ENCODE assay signal across 1 cellular context in the genomic region with DNA sequence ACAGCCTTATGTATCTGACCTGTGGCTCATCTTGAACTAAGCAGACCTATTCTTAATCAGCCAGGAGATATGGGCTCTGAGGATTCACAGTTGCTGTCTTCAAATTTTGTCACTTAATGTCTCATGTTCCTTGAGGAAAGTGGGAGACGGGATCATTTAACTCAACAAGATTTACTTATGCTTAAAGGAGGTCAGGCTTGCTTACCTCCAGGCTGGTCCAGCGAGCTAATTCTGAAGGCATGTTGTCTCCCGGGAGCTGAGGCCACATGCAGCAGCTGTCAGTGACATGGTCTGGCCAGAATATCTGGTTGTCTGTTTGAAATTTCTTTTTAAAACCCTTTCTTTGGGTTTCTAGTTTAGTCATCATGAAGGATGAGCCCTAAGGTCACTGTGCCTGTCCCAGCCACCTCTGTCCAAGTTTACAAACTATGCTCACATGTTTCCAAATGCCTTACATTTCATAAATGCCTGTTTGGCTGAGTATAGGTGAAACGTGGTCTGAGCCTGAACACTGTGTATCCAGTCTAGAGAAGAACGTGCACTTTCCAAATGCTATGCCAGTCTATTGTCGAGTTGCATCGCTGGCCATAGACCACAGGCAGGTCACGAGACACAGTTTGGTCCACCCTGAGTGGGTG.
TF ChIP-seq lines count a peak whose summit lies in the region.

No MANE protein-coding gene starts in this region.

TF ChIP-seq in WTC11, 78 proteins besides CTCF, POLR2A, EP300 and RAD21 (continued from another document):
- TF ChIP-seq, protein P1, sequence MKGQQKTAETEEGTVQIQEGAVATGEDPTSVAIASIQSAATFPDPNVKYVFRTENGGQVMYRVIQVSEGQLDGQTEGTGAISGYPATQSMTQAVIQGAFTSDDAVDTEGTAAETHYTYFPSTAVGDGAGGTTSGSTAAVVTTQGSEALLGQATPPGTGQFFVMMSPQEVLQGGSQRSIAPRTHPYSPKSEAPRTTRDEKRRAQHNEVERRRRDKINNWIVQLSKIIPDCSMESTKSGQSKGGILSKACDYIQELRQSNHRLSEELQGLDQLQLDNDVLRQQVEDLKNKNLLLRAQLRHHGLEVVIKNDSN (CRISPR knock-in tag; IDR thresholded peaks at IDR 0.05), result no peak
- TF ChIP-seq ELF4 (CRISPR knock-in tag; IDR thresholded peaks at IDR 0.05; ENCODE audit: low read depth), result no peak
- TF ChIP-seq, protein P2, sequence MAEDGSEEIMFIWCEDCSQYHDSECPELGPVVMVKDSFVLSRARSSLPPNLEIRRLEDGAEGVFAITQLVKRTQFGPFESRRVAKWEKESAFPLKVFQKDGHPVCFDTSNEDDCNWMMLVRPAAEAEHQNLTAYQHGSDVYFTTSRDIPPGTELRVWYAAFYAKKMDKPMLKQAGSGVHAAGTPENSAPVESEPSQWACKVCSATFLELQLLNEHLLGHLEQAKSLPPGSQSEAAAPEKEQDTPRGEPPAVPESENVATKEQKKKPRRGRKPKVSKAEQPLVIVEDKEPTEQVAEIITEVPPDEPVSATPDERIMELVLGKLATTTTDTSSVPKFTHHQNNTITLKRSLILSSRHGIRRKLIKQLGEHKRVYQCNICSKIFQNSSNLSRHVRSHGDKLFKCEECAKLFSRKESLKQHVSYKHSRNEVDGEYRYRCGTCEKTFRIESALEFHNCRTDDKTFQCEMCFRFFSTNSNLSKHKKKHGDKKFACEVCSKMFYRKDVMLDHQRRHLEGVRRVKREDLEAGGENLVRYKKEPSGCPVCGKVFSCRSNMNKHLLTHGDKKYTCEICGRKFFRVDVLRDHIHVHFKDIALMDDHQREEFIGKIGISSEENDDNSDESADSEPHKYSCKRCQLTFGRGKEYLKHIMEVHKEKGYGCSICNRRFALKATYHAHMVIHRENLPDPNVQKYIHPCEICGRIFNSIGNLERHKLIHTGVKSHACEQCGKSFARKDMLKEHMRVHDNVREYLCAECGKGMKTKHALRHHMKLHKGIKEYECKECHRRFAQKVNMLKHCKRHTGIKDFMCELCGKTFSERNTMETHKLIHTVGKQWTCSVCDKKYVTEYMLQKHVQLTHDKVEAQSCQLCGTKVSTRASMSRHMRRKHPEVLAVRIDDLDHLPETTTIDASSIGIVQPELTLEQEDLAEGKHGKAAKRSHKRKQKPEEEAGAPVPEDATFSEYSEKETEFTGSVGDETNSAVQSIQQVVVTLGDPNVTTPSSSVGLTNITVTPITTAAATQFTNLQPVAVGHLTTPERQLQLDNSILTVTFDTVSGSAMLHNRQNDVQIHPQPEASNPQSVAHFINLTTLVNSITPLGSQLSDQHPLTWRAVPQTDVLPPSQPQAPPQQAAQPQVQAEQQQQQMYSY (CRISPR knock-in tag; IDR thresholded peaks at IDR 0.05), result no peak
- TF ChIP-seq, protein P3, sequence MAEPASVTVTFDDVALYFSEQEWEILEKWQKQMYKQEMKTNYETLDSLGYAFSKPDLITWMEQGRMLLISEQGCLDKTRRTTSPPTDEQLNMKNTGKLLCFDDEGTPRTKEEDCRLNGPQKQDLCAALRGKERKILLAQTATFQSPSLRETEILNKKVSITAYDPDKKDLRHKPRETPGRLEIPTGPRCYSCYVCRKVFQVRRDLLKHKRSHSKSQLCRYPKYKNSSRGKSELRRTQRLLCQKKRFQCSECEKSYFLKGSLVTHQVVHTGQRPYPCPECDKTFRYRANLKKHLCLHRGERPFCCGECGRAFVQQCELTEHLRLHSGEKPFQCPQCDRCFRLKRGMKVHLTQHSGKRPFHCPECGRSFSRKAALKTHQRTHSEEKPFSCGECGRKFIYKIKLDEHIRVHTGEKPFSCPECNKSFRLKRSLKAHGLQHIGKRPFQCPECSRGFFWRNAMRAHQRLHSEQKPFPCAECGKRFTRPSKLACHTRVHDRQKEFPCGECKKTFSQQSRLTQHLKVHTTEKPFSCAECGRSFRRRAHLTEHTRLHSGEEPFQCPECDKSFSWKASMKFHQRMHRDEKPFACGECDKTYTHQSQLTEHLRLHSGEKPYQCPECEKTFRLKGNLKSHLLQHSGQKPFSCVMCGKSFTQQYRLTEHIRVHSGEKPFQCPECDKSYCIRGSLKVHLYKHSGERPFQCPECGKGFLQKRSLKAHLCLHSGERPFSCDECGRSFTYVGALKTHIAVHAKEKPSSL (CRISPR knock-in tag; conservative IDR thresholded peaks at IDR 0.05), result no peak
- TF ChIP-seq, protein P4, sequence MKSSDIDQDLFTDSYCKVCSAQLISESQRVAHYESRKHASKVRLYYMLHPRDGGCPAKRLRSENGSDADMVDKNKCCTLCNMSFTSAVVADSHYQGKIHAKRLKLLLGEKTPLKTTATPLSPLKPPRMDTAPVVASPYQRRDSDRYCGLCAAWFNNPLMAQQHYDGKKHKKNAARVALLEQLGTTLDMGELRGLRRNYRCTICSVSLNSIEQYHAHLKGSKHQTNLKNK (CRISPR knock-in tag; IDR thresholded peaks at IDR 0.05), result no peak
- TF ChIP-seq, protein P5, sequence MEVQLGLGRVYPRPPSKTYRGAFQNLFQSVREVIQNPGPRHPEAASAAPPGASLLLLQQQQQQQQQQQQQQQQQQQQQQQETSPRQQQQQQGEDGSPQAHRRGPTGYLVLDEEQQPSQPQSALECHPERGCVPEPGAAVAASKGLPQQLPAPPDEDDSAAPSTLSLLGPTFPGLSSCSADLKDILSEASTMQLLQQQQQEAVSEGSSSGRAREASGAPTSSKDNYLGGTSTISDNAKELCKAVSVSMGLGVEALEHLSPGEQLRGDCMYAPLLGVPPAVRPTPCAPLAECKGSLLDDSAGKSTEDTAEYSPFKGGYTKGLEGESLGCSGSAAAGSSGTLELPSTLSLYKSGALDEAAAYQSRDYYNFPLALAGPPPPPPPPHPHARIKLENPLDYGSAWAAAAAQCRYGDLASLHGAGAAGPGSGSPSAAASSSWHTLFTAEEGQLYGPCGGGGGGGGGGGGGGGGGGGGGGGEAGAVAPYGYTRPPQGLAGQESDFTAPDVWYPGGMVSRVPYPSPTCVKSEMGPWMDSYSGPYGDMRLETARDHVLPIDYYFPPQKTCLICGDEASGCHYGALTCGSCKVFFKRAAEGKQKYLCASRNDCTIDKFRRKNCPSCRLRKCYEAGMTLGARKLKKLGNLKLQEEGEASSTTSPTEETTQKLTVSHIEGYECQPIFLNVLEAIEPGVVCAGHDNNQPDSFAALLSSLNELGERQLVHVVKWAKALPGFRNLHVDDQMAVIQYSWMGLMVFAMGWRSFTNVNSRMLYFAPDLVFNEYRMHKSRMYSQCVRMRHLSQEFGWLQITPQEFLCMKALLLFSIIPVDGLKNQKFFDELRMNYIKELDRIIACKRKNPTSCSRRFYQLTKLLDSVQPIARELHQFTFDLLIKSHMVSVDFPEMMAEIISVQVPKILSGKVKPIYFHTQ (CRISPR knock-in tag; IDR thresholded peaks at IDR 0.05), result no peak
TF ChIP-seq in WTC11: peak in this region for 0.
